In genomic region chr12:107776171-107776570, GRCh38 we compare ENCODE assay signal across 22 cellular contexts. TPM values are rescaled to one million over a fixed set of nuclear protein-coding genes. Genes with fewer than 3 reads are reported as not detected.
DNase-seq lines count a peak whose midpoint lies in the region; ATAC-seq, FAIRE-seq and TF ChIP-seq lines count a peak whose summit lies in the region.
"Had no signal": no experiment of that assay in that cellular context is flagged by ENCODE, and none has a peak within 500 bp of the region (broad histone marks: within the 10 kb centered on the region; RNA-seq: fewer than 3 reads in every experiment).

No MANE protein-coding gene starts in this region.

- H4K8ac ChIP-seq in H9 (replicated peaks; ENCODE audit: insufficient read length, low read depth, low read length) (no peak overlapping the region), H1 (ENCODE audit: extremely low read depth, insufficient read depth, low read length) (no peak overlapping the region)

- H3K9me3 Mint-ChIP-seq in GM23338: no peaks in the 10 kb centered on the region
- H3K9me3 Mint-ChIP-seq in H9: no peaks in the 10 kb centered on the region
- H3K9me3 Mint-ChIP-seq in neural progenitor cell: no peaks in the 10 kb centered on the region
- H3K9me3 Mint-ChIP-seq: IgD-negative memory B cell had no signal

- H3K9me3 ChIP-seq in H9 (ENCODE audit: control insufficient read depth, low read depth, low read length) (no peaks in the 10 kb centered on the region), H1 (ENCODE audit: insufficient read depth in 2 of 2, low read depth in 1 of 2, low read length in 1 of 2) (no peaks in the 10 kb centered on the region), neural progenitor cell (ENCODE audit: low read depth) (no peaks in the 10 kb centered on the region), WERI-Rb-1 (ENCODE audit: severe bottlenecking) (no peaks in the 10 kb centered on the region)

- peaks cover 9% of the 10 kb centered on the region for H3K23me2 ChIP-seq in H9 (ENCODE audit: insufficient read length, low read depth, low read length, poor library complexity, severe bottlenecking)
- H3K23me2 ChIP-seq in H1 (ENCODE audit: low read depth, low read length): peaks cover 5% of the 10 kb centered on the region; the same call in 1 of the 2 replicates

- H3F3A ChIP-seq in GM23338 (replicated peaks; ENCODE audit: low read depth): 0 out of 2 replicates have a peak, but pooled peaks cover 5% of the 10 kb centered on the region
- H3F3A ChIP-seq in neural progenitor cell (ENCODE audit: low read depth): peaks cover 9% of the 10 kb centered on the region

- H3K9ac ChIP-seq in H9 (ENCODE audit: extremely low read depth, insufficient read length, low read length): no peak overlapping the region
- H3K9ac ChIP-seq in H1 (replicated peaks in 1 of 4; ENCODE audit: extremely low read depth in 1 of 4, low read depth in 3 of 4, low read length in 3 of 4): no peak overlapping the region
- no peak overlapping the region for H3K9ac ChIP-seq in neural progenitor cell
- H3K9ac ChIP-seq: KMS-11 had no signal

- H3K27me3 Mint-ChIP-seq in GM23338 (ENCODE audit: insufficient read depth, low read depth, poor library complexity) (peaks cover 44% of the 10 kb centered on the region), H9 (ENCODE audit: low read depth) (peaks cover 90% of the 10 kb centered on the region), neural progenitor cell (ENCODE audit: insufficient read depth, low read depth) (peaks cover 58% of the 10 kb centered on the region)

- H3K27ac Mint-ChIP-seq in GM23338 (no peak overlapping the region), H9 (no peak overlapping the region), neural progenitor cell (no peak overlapping the region)
- H3K27ac Mint-ChIP-seq: IgD-negative memory B cell had no signal

- DNase-seq in GM23338 (ENCODE audit: low spot score) (no peak), H9 (no peak), H1 (ENCODE audit: low read depth in 1 of 2, low spot score in 2 of 2) (no peak), neural progenitor cell (ENCODE audit: low spot score) (no peak), GM12891 (ENCODE audit: insufficient read length, low spot score) (no peak), AG20443 (ENCODE audit: low spot score) (no peak), WERI-Rb-1 (no peak)
- DNase-seq: Calu3, GOT3, NCI-H1092, NCI-H1417 treated with DMSO at 0.1 percent for 48 hours, NCI-H187, NCI-H2081 treated with DMSO at 0.1 percent for 48 hours, NCI-H82, Right ventricle myocardium superior, RPMI8226, T-helper 1 cell had no signal

- CTCF ChIA-PET in H1 (lab: Charles Lee; ENCODE audit: partially characterized antibody): interaction anchor here (1.0 to 3.3 kb wide), 5 partner anchors 12 to 111 kb away, joined by 3 to 13 read pairs (median 3); no protein-coding TSS in a partner anchor

- TF ChIP-seq RAD21 in H1 (IDR thresholded peaks at IDR 0.05 in 1 of 2, conservative IDR thresholded peaks at IDR 0.05 in 1 of 2; ENCODE audit: low read depth in 2 of 2, low read length in 2 of 2): no peak

- H2AK5ac ChIP-seq in H9 (ENCODE audit: insufficient read length, low read length): no peak overlapping the region
- 0 out of 2 replicates have a peak overlapping the region, but pooled peaks have one; percentile 39 for H2AK5ac ChIP-seq in H1 (ENCODE audit: low read depth, low read length)

- H3K9me2 ChIP-seq in GM23338 (ENCODE audit: insufficient read depth): no peaks in the 10 kb centered on the region

- H3K4me3 ChIP-seq in GM23338: peak overlapping the region; percentile 71
- H3K4me3 ChIP-seq in H1 (ENCODE audit: extremely low read depth in 1 of 4, insufficient read depth in 2 of 4, low read depth in 3 of 4, low read length in 4 of 4): peak overlapping the region in 1 of 4 experiments; percentile 68; a peak in 2 of 8 replicates
- no peak overlapping the region for H3K4me3 ChIP-seq in neural progenitor cell
- no peak overlapping the region for H3K4me3 ChIP-seq in WERI-Rb-1 (ENCODE audit: low read depth, low read length)

- H4K5ac ChIP-seq in H9 (ENCODE audit: insufficient read length, low read depth, low read length): no peak overlapping the region
- H4K5ac ChIP-seq in H1 (ENCODE audit: insufficient read length, low read depth, low read length): no peak overlapping the region

- no peak overlapping the region for H4K91ac ChIP-seq in H9 (ENCODE audit: insufficient read length, low read depth, low read length)
- H4K91ac ChIP-seq in H1 (replicated peaks; ENCODE audit: insufficient read length, low read length): no peak overlapping the region

- no peaks in the 10 kb centered on the region for H3K36me3 Mint-ChIP-seq in GM23338 (ENCODE audit: low read depth)
- H3K36me3 Mint-ChIP-seq in H9 (ENCODE audit: insufficient read depth in 1 of 3, low read depth in 3 of 3): no peaks in the 10 kb centered on the region
- no peaks in the 10 kb centered on the region for H3K36me3 Mint-ChIP-seq in neural progenitor cell

- H3K23ac ChIP-seq in H9 (ENCODE audit: insufficient read length, low read depth, low read length) (no peak overlapping the region), H1 (ENCODE audit: insufficient read length) (no peak overlapping the region)

- H3K36me3 ChIP-seq in GM23338 (ENCODE audit: insufficient read depth) (no peaks in the 10 kb centered on the region), H1 (ENCODE audit: control insufficient read depth in 2 of 4, insufficient read depth in 4 of 4, low read length in 3 of 4) (no peaks in the 10 kb centered on the region), neural progenitor cell (no peaks in the 10 kb centered on the region), WERI-Rb-1 (no peaks in the 10 kb centered on the region)

- TF ChIP-seq POLR2A in H1 (IDR thresholded peaks at IDR 0.05; ENCODE audit: control extremely low read depth in 1 of 2, low read depth in 2 of 2, low read length in 2 of 2) (no peak), GM12891 (IDR thresholded peaks at IDR 0.05; ENCODE audit: low read depth, low read length) (no peak)

- H2BK5ac ChIP-seq in H9 (ENCODE audit: insufficient read length, low read length): no peak overlapping the region
- no peak overlapping the region for H2BK5ac ChIP-seq in H1 (ENCODE audit: low read depth, low read length)

- H3K27me3 ChIP-seq in GM23338 (ENCODE audit: insufficient read depth) (peaks cover 75% of the 10 kb centered on the region), H9 (ENCODE audit: insufficient read depth, low read length) (peaks cover 30% of the 10 kb centered on the region), H1 (replicated peaks in 1 of 4; ENCODE audit: control insufficient read depth in 3 of 4, extremely low read depth in 1 of 4, insufficient read depth in 3 of 4, low read length in 3 of 4) (peaks cover 21 to 49% (median 44%) of the 10 kb centered on the region in 4 experiments), neural progenitor cell (peaks cover 98% of the 10 kb centered on the region), WERI-Rb-1 (ENCODE audit: insufficient read depth, low read depth, severe bottlenecking) (peaks cover 64% of the 10 kb centered on the region)

- no peaks in the 10 kb centered on the region for H3K79me2 ChIP-seq in GM23338 (replicated peaks; ENCODE audit: insufficient read depth)
- H3K79me2 ChIP-seq in H9 (ENCODE audit: insufficient read depth, low read length): no peaks in the 10 kb centered on the region
- H3K79me2 ChIP-seq in H1 (ENCODE audit: control insufficient read depth in 1 of 2, insufficient read depth in 2 of 2, low read length in 2 of 2): no peaks in the 10 kb centered on the region
- no peaks in the 10 kb centered on the region for H3K79me2 ChIP-seq in neural progenitor cell (ENCODE audit: low read depth)

- no peaks in the 10 kb centered on the region for H3K79me1 ChIP-seq in H9 (ENCODE audit: insufficient read depth, low read depth, low read length, poor library complexity, severe bottlenecking)
- H3K79me1 ChIP-seq in H1 (ENCODE audit: low read depth, low read length): no peaks in the 10 kb centered on the region

- H3K4me2 ChIP-seq in GM23338: peak overlapping the region; percentile 86
- H3K4me2 ChIP-seq in H9 (ENCODE audit: insufficient read depth, insufficient read length, low read length): no peak overlapping the region
- H3K4me2 ChIP-seq in H1 (ENCODE audit: insufficient read depth in 1 of 2, low read depth in 2 of 2, low read length in 2 of 2): peak overlapping the region; percentile 50 to 97; a peak in 3 of 4 replicates
- peak overlapping the region; percentile 94 for H3K4me2 ChIP-seq in neural progenitor cell
- H3K4me2 ChIP-seq: KMS-11 had no signal

- H2BK120ac ChIP-seq in H9 (ENCODE audit: low read depth, low read length, poor library complexity, severe bottlenecking) (no peak overlapping the region), H1 (replicated peaks; ENCODE audit: low read depth, low read length) (no peak overlapping the region)

- no peak overlapping the region; the same call in 1 of the 2 replicates for H2AFZ ChIP-seq in GM23338
- H2AFZ ChIP-seq in H9 (ENCODE audit: low read length): no peak overlapping the region
- H2AFZ ChIP-seq in H1 (ENCODE audit: low read length): no peak overlapping the region
- no peak overlapping the region for H2AFZ ChIP-seq in neural progenitor cell (replicated peaks)

- no peak overlapping the region for H3K56ac ChIP-seq in H9 (ENCODE audit: insufficient read length, low read depth, low read length)
- H3K56ac ChIP-seq in H1 (replicated peaks; ENCODE audit: insufficient read length, low read depth, low read length): no peak overlapping the region

- H3K27ac ChIP-seq in GM23338 (ENCODE audit: low read depth) (no peak overlapping the region), H9 (ENCODE audit: insufficient read length, low read depth, low read length) (no peak overlapping the region), H1 (ENCODE audit: low read depth, low read length) (no peak overlapping the region), neural progenitor cell (no peak overlapping the region), WERI-Rb-1 (no peak overlapping the region)
- H3K27ac ChIP-seq: KMS-11 had no signal

- no peak overlapping the region for H3T11ph ChIP-seq in H9 (ENCODE audit: low read length)

- TF ChIP-seq EP300 in H1 (IDR thresholded peaks at IDR 0.05; ENCODE audit: borderline replicate concordance in 1 of 2, low read depth in 2 of 2, low read length in 2 of 2): no peak

- H3K4me1 ChIP-seq in GM23338 (ENCODE audit: insufficient read depth) (no peaks in the 10 kb centered on the region), H9 (ENCODE audit: insufficient read depth, low read length) (no peaks in the 10 kb centered on the region), H1 (replicated peaks in 1 of 4; ENCODE audit: control insufficient read depth in 3 of 4, insufficient read depth in 4 of 4, low read length in 3 of 4) (peaks cover 0 to 3% (median 0%) of the 10 kb centered on the region in 4 experiments; a peak in 2 of 7 replicates), neural progenitor cell (peaks cover 6% of the 10 kb centered on the region)

- H3K14ac ChIP-seq in H9 (ENCODE audit: insufficient read depth, low read length): no peak overlapping the region
- no peak overlapping the region for H3K14ac ChIP-seq in H1 (ENCODE audit: insufficient read length)

- no peaks in the 10 kb centered on the region; the same call in 1 of the 2 replicates for H4K20me1 ChIP-seq in GM23338 (replicated peaks; ENCODE audit: insufficient read depth)
- H4K20me1 ChIP-seq in H9 (ENCODE audit: control insufficient read depth, insufficient read depth, insufficient read length): no peaks in the 10 kb centered on the region
- H4K20me1 ChIP-seq in H1 (replicated peaks in 1 of 2; ENCODE audit: control insufficient read depth in 1 of 2, insufficient read depth in 2 of 2, low read length in 2 of 2): no peaks in the 10 kb centered on the region
- peaks cover 17% of the 10 kb centered on the region for H4K20me1 ChIP-seq in neural progenitor cell (ENCODE audit: low read depth)

- no CpG with 5 or more reads among the region's 6 CpGs for whole genome bisulfite sequencing in H9 (ENCODE audit: extremely low coverage, insufficient read length, low lambda C conversion rate)
- 69% methylated on average over 6 of the region's 6 CpGs; no CpG with 5 or more reads in 1 of the 2 experiments for WGBS in H1 (ENCODE audit: extremely low coverage in 1 of 2, insufficient coverage in 1 of 2, insufficient read length in 1 of 2, insufficient replicate concordance in 2 of 2, low coverage in 1 of 2, low lambda C conversion rate in 2 of 2, missing lambda C conversion rate in 1 of 2), 2 experiments

- H2BK12ac ChIP-seq in H9 (ENCODE audit: insufficient read length, low read depth, low read length) (no peak overlapping the region), H1 (ENCODE audit: low read depth, low read length) (no peak overlapping the region)

- peaks cover 9% of the 10 kb centered on the region; the same call in 2 of the 3 replicates for H3K4me1 Mint-ChIP-seq in GM23338
- peaks cover 7 to 13% of the 10 kb centered on the region in 2 experiments for H3K4me1 Mint-ChIP-seq in H9
- peaks cover 4% of the 10 kb centered on the region for H3K4me1 Mint-ChIP-seq in neural progenitor cell

- H2BK15ac ChIP-seq in H9 (ENCODE audit: low read depth, low read length) (no peak overlapping the region), H1 (ENCODE audit: low read length) (no peak overlapping the region)

- POLR2A ChIA-PET in H1 (lab: Charles Lee; ENCODE audit: partially characterized antibody): interaction anchor here (1.1 to 1.6 kb wide), 2 partner anchors 14 to 16 kb away, joined by 4 to 6 read pairs; partner anchors contain the start of gene PRDM4

- H3K18ac ChIP-seq in H9 (ENCODE audit: insufficient read length, low read depth, low read length) (no peak overlapping the region), H1 (ENCODE audit: extremely low read depth, low read length) (no peak overlapping the region)

- FAIRE-seq in H1 (lab: Jason Lieb, UNC) (no peak), GM12891 (lab: Jason Lieb, UNC) (no peak)

- no peak overlapping the region for H2BK20ac ChIP-seq in H9 (ENCODE audit: low read depth, low read length, poor library complexity, severe bottlenecking)
- no peak overlapping the region for H2BK20ac ChIP-seq in H1 (ENCODE audit: low read length)

- H3K4me3 Mint-ChIP-seq in GM23338 (peak overlapping the region; percentile 65; the same call in 2 of the 3 replicates), H9 (peak overlapping the region; percentile 42 to 73; a peak in 4 of 5 replicates), neural progenitor cell (peak overlapping the region; percentile 68)

- TF ChIP-seq CTCF in GM23338 (conservative IDR thresholded peaks at IDR 0.05; ENCODE audit: low read depth in 2 of 2) (no peak), H9 (conservative IDR thresholded peaks at IDR 0.05) (no peak), H1 (IDR thresholded peaks at IDR 0.05; ENCODE audit: control extremely low read depth in 1 of 3, insufficient read depth in 1 of 3, low read depth in 1 of 3, low read length in 3 of 3) (no peak), neural progenitor cell (IDR thresholded peaks at IDR 0.05) (no peak), WERI-Rb-1 (IDR thresholded peaks at IDR 0.05; ENCODE audit: low read depth, low read length) (no peak)

- no peak for ATAC-seq in GM23338
- ATAC-seq: HCT116 had no signal

- H3K4ac ChIP-seq in H9 (ENCODE audit: low read depth, low read length) (no peak overlapping the region), H1 (replicated peaks; ENCODE audit: insufficient read length, low read depth, low read length) (no peak overlapping the region)

RNA-seq across cellular contexts. Expression of gene ASCL4, which starts 1.7 kb away (rescaled TPM):
- not detected in 2 replicates for total RNA-seq in GM23338 (2014; rRNA removed; shearing (Covaris generic))
- polyA plus RNA-seq in GM23338 (2016; fragmentation: Nextera tagmentation; extraction: Ambion mirVana) (not detected in 2 replicates), H1 (2011; rRNA removed) (0.03 TPM in 1 of 2 replicates, not detected in the other)
- total RNA-seq in H9 (2021) (not detected in 2 replicates), neural progenitor cell (ENCODE audit: low replicate concordance) (not detected in 2 replicates)
- not detected in 2 replicates for total RNA-seq in H1 (2021; fragmentation: NEBNext Ultra II Directional; extraction: Animal tissue kit (Norgen Biotek cat#: 25700))
- polyA plus RNA-seq in H1 (2011; cell fraction: cytosol; rRNA removed): not detected
- polyA plus RNA-seq in H1 (2011; cell fraction: nucleus; rRNA removed): not detected
- polyA plus RNA-seq in H1 (2012, experiment 1 of 2): not detected in 4 replicates
- not detected for polyA plus RNA-seq in H1 (2012, experiment 2 of 2)
- polyA plus RNA-seq in H1 (2013, experiment 1 of 2): not detected
- not detected for polyA plus RNA-seq in H1 (2013, experiment 2 of 2)
- polyA minus RNA-seq in H1 (2011; rRNA and poly(A)+ RNA removed): not detected in 2 replicates
- polyA minus RNA-seq in H1 (2011; cell fraction: cytosol; rRNA and poly(A)+ RNA removed): not detected
- not detected for polyA minus RNA-seq in H1 (2011; cell fraction: nucleus; rRNA and poly(A)+ RNA removed)
- not detected for polyA plus RNA-seq in GM12891 (2012; ENCODE audit: low read depth, missing spikeins)
- total RNA-seq: Calu3, Right ventricle myocardium superior, SK-MEL-5 had no signal
- polyA plus RNA-seq: BJ, IgD-negative memory B cell had no signal

RNA-seq across cellular contexts. Expression of gene PRDM4, which starts 15.2 kb away (rescaled TPM):
- total RNA-seq in GM23338 (2014; rRNA removed; shearing (Covaris generic)): 17.1 and 21.9 TPM in 2 replicates
- polyA plus RNA-seq in GM23338 (2016; fragmentation: Nextera tagmentation; extraction: Ambion mirVana): 4.9 and 5.2 TPM in 2 replicates
- 19.9 and 24.4 TPM in 2 replicates for total RNA-seq in H9 (2021)
- 17.2 and 17.5 TPM in 2 replicates for total RNA-seq in H1 (2021; fragmentation: NEBNext Ultra II Directional; extraction: Animal tissue kit (Norgen Biotek cat#: 25700))
- 9.3 and 10.1 TPM in 2 replicates for polyA plus RNA-seq in H1 (2011; rRNA removed)
- 10.1 TPM for polyA plus RNA-seq in H1 (2011; cell fraction: cytosol; rRNA removed)
- polyA plus RNA-seq in H1 (2011; cell fraction: nucleus; rRNA removed): 14.2 TPM
- 10.0 to 12.3 TPM (median 10.3 TPM) in 4 replicates for polyA plus RNA-seq in H1 (2012, experiment 1 of 2)
- 0.92 TPM for polyA plus RNA-seq in H1 (2012, experiment 2 of 2)
- 9.4 TPM for polyA plus RNA-seq in H1 (2013, experiment 1 of 2)
- 10.0 TPM for polyA plus RNA-seq in H1 (2013, experiment 2 of 2)
- 18.3 and 20.6 TPM in 2 replicates for polyA minus RNA-seq in H1 (2011; rRNA and poly(A)+ RNA removed)
- polyA minus RNA-seq in H1 (2011; cell fraction: cytosol; rRNA and poly(A)+ RNA removed): 10.8 TPM
- polyA minus RNA-seq in H1 (2011; cell fraction: nucleus; rRNA and poly(A)+ RNA removed): 30.6 TPM
- total RNA-seq in neural progenitor cell (ENCODE audit: low replicate concordance): 19.3 and 21.9 TPM in 2 replicates
- polyA plus RNA-seq in GM12891 (2012; ENCODE audit: low read depth, missing spikeins): 8.9 TPM
